In genomic region chr6:28808383-28808782, GRCh38 we compare ENCODE assay signal across 12 cellular contexts.
DNase-seq lines count a peak whose midpoint lies in the region; ATAC-seq and TF ChIP-seq lines count a peak whose summit lies in the region.
"Had no signal": no experiment of that assay in that cellular context is flagged by ENCODE, and none has a peak within 500 bp of the region (broad histone marks: within the 10 kb centered on the region; RNA-seq: fewer than 3 reads in every experiment).

No MANE protein-coding gene starts in this region.

- peak overlapping the region; percentile 78 for H3K4me2 ChIP-seq in IMR-90 (ENCODE audit: low read depth, low read length)

- dilution Hi-C loops in IMR-90 (cut with HindIII; ENCODE audit: low sequenced_read_pairs, unreplicated experiment) = no loop called here

- H3K4ac ChIP-seq in IMR-90 (ENCODE audit: low read depth, low read length) = no peak overlapping the region

- no peak overlapping the region for H2BK5ac ChIP-seq in IMR-90 (ENCODE audit: low read depth, low read length, poor library complexity, severe bottlenecking)

- BruUV-seq in IMR-90 (replicated peaks; lab: Mats Ljungman, UMichigan) = no TSS peak

- no peaks in the 10 kb centered on the region for H3K9me3 ChIP-seq in CD8-positive, alpha-beta memory T cell (ENCODE audit: low read length)
- no peaks in the 10 kb centered on the region for H3K9me3 ChIP-seq in IMR-90 (ENCODE audit: control insufficient read depth, insufficient read depth, low read length)

- H3K27ac ChIP-seq in CD8-positive, alpha-beta memory T cell (ENCODE audit: low read depth, low read length) = peak overlapping the region; percentile 44
- H3K27ac ChIP-seq in IMR-90 (ENCODE audit: insufficient read depth, low read length) = no peak overlapping the region
- H3K27ac ChIP-seq: stomach had no signal

- TF ChIP-seq CTCF in IMR-90 (conservative IDR thresholded peaks at IDR 0.05; ENCODE audit: low read depth, low read length) (no peak), WTC11 (IDR thresholded peaks at IDR 0.05) (no peak)

- no peak for DNase-seq in CD8-positive, alpha-beta memory T cell
- DNase-seq in IMR-90 (no peak), WTC11 (ENCODE audit: low spot score) (no peak), memory B cell (ENCODE audit: low spot score in 2 of 2) (no peak), HT-29 (ENCODE audit: low spot score) (no peak)
- DNase-seq: activated CD4-positive, alpha-beta T cell treated with anti-CD3 and anti-CD28 coated beads, Interleukin-2, amount 50 U/mL, for 1 hour; cortex of kidney; NCI-H345; stomach had no signal

- CTCF ChIA-PET in CD8-positive, alpha-beta memory T cell (lab: Charles Lee) = no interaction called here
- CTCF ChIA-PET in IMR-90 (lab: Yijun Ruan, JAX) = interaction anchor here (0.5 kb wide), 1 partner anchor 49 kb away, joined by 9 read pairs; no protein-coding TSS in a partner anchor
- CTCF ChIA-PET in WTC11 (lab: Charles Lee) = interaction anchor here (0.6 to 0.8 kb wide), 2 partner anchors 14 to 29 kb away, joined by 3 read pairs; no protein-coding TSS in a partner anchor

- intact Hi-C loops in IMR-90 (cut with micrococcal nuclease) = loop anchor here (5.0 kb wide), 2 partner anchors 134 to 174 kb away; no protein-coding TSS in a partner anchor

- in situ Hi-C loops in IMR-90 (cut with MboI; ENCODE audit: low sequenced_read_pairs) = no loop called here

- no peak for TF ChIP-seq RAD21 in IMR-90 (IDR thresholded peaks at IDR 0.05; ENCODE audit: low read length)

- H3K36me3 Mint-ChIP-seq in CD8-positive, alpha-beta memory T cell = no peaks in the 10 kb centered on the region
- no peaks in the 10 kb centered on the region for H3K36me3 Mint-ChIP-seq in WTC11
- peaks cover 1% of the 10 kb centered on the region for H3K36me3 Mint-ChIP-seq in memory B cell

- H2AK5ac ChIP-seq in IMR-90 (ENCODE audit: low read depth, low read length) = no peak overlapping the region

- no peak for TF ChIP-seq POLR2A in IMR-90 (IDR thresholded peaks at IDR 0.05; ENCODE audit: low read depth, low read length)

- H3K14ac ChIP-seq in IMR-90 (replicated peaks; ENCODE audit: low read depth, low read length) = no peak overlapping the region

- no peak overlapping the region for H3K18ac ChIP-seq in IMR-90 (ENCODE audit: low read depth, low read length)

- no peak overlapping the region for H2BK15ac ChIP-seq in IMR-90 (ENCODE audit: low read depth, low read length)

- no peaks in the 10 kb centered on the region for H3K4me1 ChIP-seq in CD8-positive, alpha-beta memory T cell (ENCODE audit: insufficient read depth, low read length)
- no peaks in the 10 kb centered on the region for H3K4me1 ChIP-seq in IMR-90 (ENCODE audit: control insufficient read depth, insufficient read depth, low read length)

- no peak overlapping the region for H3K9ac ChIP-seq in IMR-90 (ENCODE audit: low read depth, low read length)

- no peaks in the 10 kb centered on the region for H4K20me1 ChIP-seq in IMR-90 (ENCODE audit: insufficient read depth, low read length)

- peaks cover 59% of the 10 kb centered on the region for H3K27me3 ChIP-seq in CD8-positive, alpha-beta memory T cell (ENCODE audit: insufficient read depth, low read length, poor library complexity, severe bottlenecking)
- H3K27me3 ChIP-seq in IMR-90 (ENCODE audit: control insufficient read depth, insufficient read depth, low read length) = peaks cover 22% of the 10 kb centered on the region

- no peak overlapping the region for H3K4me3 ChIP-seq in CD8-positive, alpha-beta memory T cell (ENCODE audit: low read length)
- H3K4me3 ChIP-seq in IMR-90 (ENCODE audit: insufficient read depth, low read depth, low read length) = no peak overlapping the region; the same call in 1 of the 2 replicates
- H3K4me3 ChIP-seq: stomach had no signal

- H2BK20ac ChIP-seq in IMR-90 (ENCODE audit: low read depth, low read length) = no peak overlapping the region

- no peak overlapping the region for H3K4me3 Mint-ChIP-seq in CD8-positive, alpha-beta memory T cell
- H3K4me3 Mint-ChIP-seq in WTC11 (peak overlapping the region; percentile 81), memory B cell (no peak overlapping the region)

- no peak overlapping the region for H4K5ac ChIP-seq in IMR-90 (ENCODE audit: low read depth, low read length)

- H3K4me1 Mint-ChIP-seq in CD8-positive, alpha-beta memory T cell = peaks cover 0 to 8% (median 0%) of the 10 kb centered on the region in 3 donors
- peaks cover 36% of the 10 kb centered on the region for H3K4me1 Mint-ChIP-seq in WTC11
- peaks cover 6% of the 10 kb centered on the region for H3K4me1 Mint-ChIP-seq in memory B cell

- H4K91ac ChIP-seq in IMR-90 (ENCODE audit: insufficient read depth, low read depth, low read length) = no peak overlapping the region

- no peaks in the 10 kb centered on the region for H3K9me1 ChIP-seq in IMR-90 (ENCODE audit: insufficient read depth, low read length)

- peaks cover 27 to 57% (median 50%) of the 10 kb centered on the region in 5 donors for H3K9me3 Mint-ChIP-seq in CD8-positive, alpha-beta memory T cell
- H3K9me3 Mint-ChIP-seq in WTC11 (no peaks in the 10 kb centered on the region), memory B cell (peaks cover 9% of the 10 kb centered on the region)

- no peak overlapping the region for H3K23ac ChIP-seq in IMR-90 (ENCODE audit: low read depth, low read length)

- H2AFZ ChIP-seq in IMR-90 (replicated peaks; ENCODE audit: low read length, poor library complexity) = peak overlapping the region; percentile 29

- ATAC-seq in IMR-90 (ENCODE audit: low read depth) = no peak
- no peak for ATAC-seq in WTC11
- ATAC-seq in memory B cell (ENCODE audit: low read depth) = no peak
- no peak for ATAC-seq in GM19035 (IDR thresholded peaks at IDR 0.05; ENCODE audit: unreplicated experiment)
- ATAC-seq in HG03045 (IDR thresholded peaks at IDR 0.05; ENCODE audit: unreplicated experiment) = no peak
- no peak for ATAC-seq in GM21529 (IDR thresholded peaks at IDR 0.05; ENCODE audit: unreplicated experiment)

- H3K36me3 ChIP-seq in CD8-positive, alpha-beta memory T cell (ENCODE audit: insufficient read depth, low read length) = no peaks in the 10 kb centered on the region
- no peaks in the 10 kb centered on the region for H3K36me3 ChIP-seq in IMR-90 (ENCODE audit: control insufficient read depth, insufficient read depth, low read length)
- H3K36me3 ChIP-seq: stomach had no signal

- peaks cover 87 to 95% of the 10 kb centered on the region in 2 donors for H3K27me3 Mint-ChIP-seq in CD8-positive, alpha-beta memory T cell
- H3K27me3 Mint-ChIP-seq in WTC11 (ENCODE audit: low read depth) (peaks cover 89% of the 10 kb centered on the region), memory B cell (peaks cover 37% of the 10 kb centered on the region)

- H3K56ac ChIP-seq in IMR-90 (ENCODE audit: extremely low read depth, insufficient read depth, low read length) = no peak overlapping the region

- H4K8ac ChIP-seq in IMR-90 (ENCODE audit: low read depth in 2 of 2, low read length in 2 of 2) = no peak overlapping the region

- H3K79me1 ChIP-seq in IMR-90 (ENCODE audit: low read depth in 1 of 2, low read length in 2 of 2) = no peaks in the 10 kb centered on the region

- H2BK120ac ChIP-seq in IMR-90 (ENCODE audit: low read depth, low read length) = no peak overlapping the region

- no peak overlapping the region for H2AK9ac ChIP-seq in IMR-90 (replicated peaks; ENCODE audit: low read depth, low read length, poor library complexity)

- H3K27ac Mint-ChIP-seq in CD8-positive, alpha-beta memory T cell = peak overlapping the region in 2 of 8 donors; percentile 27 to 51
- no peak overlapping the region for H3K27ac Mint-ChIP-seq in WTC11
- H3K27ac Mint-ChIP-seq in memory B cell = peak overlapping the region; percentile 17

- 0% methylated on average over 1 of the region's 13 CpGs; no CpG with 5 or more reads in 1 of the 2 experiments for WGBS in IMR-90 (ENCODE audit: extremely low coverage in 2 of 2, insufficient read length in 1 of 2), 2 experiments

- POLR2A ChIA-PET in CD8-positive, alpha-beta memory T cell (lab: Charles Lee) = no interaction called here
- POLR2A ChIA-PET in IMR-90 (lab: Charles Lee; ENCODE audit: unreplicated experiment) (no interaction called here), WTC11 (lab: Charles Lee) (no interaction called here)

TF ChIP-seq in IMR-90, 13 proteins besides CTCF, POLR2A, EP300 and RAD21 (continues in another document):
- TF ChIP-seq FOS (IDR thresholded peaks at IDR 0.05; ENCODE audit: low read depth, low read length) (no peak), RFX5 (IDR thresholded peaks at IDR 0.05; ENCODE audit: low read depth, low read length) (no peak), MXI1 (IDR thresholded peaks at IDR 0.05; ENCODE audit: borderline replicate concordance, low read depth, low read length) (no peak), ELK1 (IDR thresholded peaks at IDR 0.05; ENCODE audit: borderline replicate concordance, low read depth, low read length) (no peak), CHD1 (IDR thresholded peaks at IDR 0.05; ENCODE audit: low read depth, low read length) (no peak), BHLHE40 (IDR thresholded peaks at IDR 0.05; ENCODE audit: low read depth, low read length) (no peak)

TF ChIP-seq in WTC11, 78 proteins besides CTCF, POLR2A, EP300 and RAD21:
- TF ChIP-seq AFF4 (CRISPR knock-in tag; IDR thresholded peaks at IDR 0.05; ENCODE audit: borderline replicate concordance) (no peak), ESRRA (CRISPR knock-in tag; IDR thresholded peaks at IDR 0.05; ENCODE audit: borderline replicate concordance) (no peak)
